In the genomic region with DNA sequence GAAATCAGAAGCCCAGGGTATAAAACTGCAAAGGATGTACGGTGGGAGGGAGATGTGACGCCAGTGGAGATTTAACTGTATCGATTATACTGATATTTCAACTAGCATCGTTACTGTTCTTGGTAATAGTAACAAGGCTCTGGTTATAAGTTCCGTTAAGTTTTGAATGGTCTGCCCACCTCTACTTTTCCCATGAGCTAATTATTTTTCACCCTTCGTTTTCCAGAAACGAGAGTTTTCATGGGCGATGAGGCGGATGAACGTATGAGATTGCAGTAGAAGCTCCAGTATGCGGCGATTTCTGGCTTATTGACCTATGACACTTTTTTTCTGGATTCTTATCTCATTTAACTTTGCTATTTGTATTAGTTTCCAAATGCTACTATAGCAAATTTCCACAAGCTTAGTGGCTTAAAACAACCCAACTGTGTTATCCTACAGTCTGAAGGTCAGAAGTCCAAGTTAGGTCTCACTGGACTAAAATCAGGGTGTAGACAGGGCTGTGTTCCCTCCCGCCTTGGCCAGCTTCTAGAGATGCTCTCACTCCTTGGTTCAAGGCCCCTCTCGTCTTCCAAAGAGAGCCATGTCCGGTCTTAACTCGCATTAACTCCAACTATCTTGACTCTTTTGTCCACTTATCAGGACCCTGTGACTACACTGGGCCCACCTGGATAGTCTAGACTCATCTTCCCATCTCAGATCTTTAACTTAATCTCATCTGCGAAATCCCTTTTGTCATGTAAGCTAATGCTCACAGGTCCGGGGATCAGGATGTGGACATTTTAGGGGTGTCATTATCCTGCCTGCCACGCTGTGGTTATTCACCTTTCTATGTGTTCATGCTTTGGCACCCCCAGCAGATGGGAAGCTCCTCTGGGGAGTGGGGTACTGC, we compare ENCODE assay signal across 20 cellular contexts.
DNase-seq lines count a peak whose midpoint lies in the region; ATAC-seq, FAIRE-seq and TF ChIP-seq lines count a peak whose summit lies in the region.
"Had no signal": no experiment of that assay in that cellular context is flagged by ENCODE, and none has a peak within 500 bp of the region (broad histone marks: within the 10 kb centered on the region; RNA-seq: fewer than 3 reads in every experiment).

No MANE protein-coding gene starts in this region.

- BruUV-seq in HepG2 (replicated peaks; lab: Mats Ljungman, UMichigan) = no TSS peak

- WGBS in heart left ventricle, 4 donors = 96 to 97% (median 96%) methylated on average over 19 of the region's 19 CpGs
- WGBS in HepG2 (ENCODE audit: low lambda C conversion rate) = 89% methylated on average over 19 of the region's 19 CpGs
- 93 to 96% methylated on average over 19 of the region's 19 CpGs for WGBS in tibial nerve, 2 donors

- no peak for FAIRE-seq in HepG2 (lab: Jason Lieb, UNC)
- FAIRE-seq: RCC 7860 had no signal

- no peaks in the 10 kb centered on the region for H3K9me3 ChIP-seq in right atrium auricular region
- no peaks in the 10 kb centered on the region for H3K9me3 ChIP-seq in heart left ventricle
- no peaks in the 10 kb centered on the region for H3K9me3 ChIP-seq in HepG2 (ENCODE audit: low read length)
- H3K9me3 ChIP-seq in tibial nerve = no peaks in the 10 kb centered on the region

- no peak overlapping the region for H3K4me2 ChIP-seq in HepG2 (ENCODE audit: low read depth, low read length)

- ATAC-seq in heart left ventricle (no peak), HepG2 (no peak), GM18498 (IDR thresholded peaks at IDR 0.05; ENCODE audit: unreplicated experiment) (no peak)
- ATAC-seq: Right ventricle myocardium inferior had no signal

- no peak for TF ChIP-seq RAD21 in HepG2 (CRISPR knock-in tag; IDR thresholded peaks at IDR 0.05)

- POLR2A ChIA-PET in HepG2 (lab: Yijun Ruan, JAX) = interaction anchor here (1.1 kb wide), 1 partner anchor 185 kb away, joined by 3 read pairs; no protein-coding TSS in a partner anchor

- no peak for TF ChIP-seq CTCF in right atrium auricular region (IDR thresholded peaks at IDR 0.05)
- no peak for TF ChIP-seq CTCF in heart left ventricle (IDR thresholded peaks at IDR 0.05)
- no peak for TF ChIP-seq CTCF in HepG2 (CRISPR knock-in tag; IDR thresholded peaks at IDR 0.05)
- no peak for TF ChIP-seq CTCF in tibial nerve (IDR thresholded peaks at IDR 0.05)

- TF ChIP-seq POLR2A in heart left ventricle (IDR thresholded peaks at IDR 0.05) = no peak
- peak; percentile 29 for TF ChIP-seq POLR2A in GM19193 (IDR thresholded peaks at IDR 0.05; ENCODE audit: extremely low read depth, insufficient read depth, insufficient read length)
- no peak for TF ChIP-seq POLR2A in HepG2 (IDR thresholded peaks at IDR 0.05; ENCODE audit: insufficient read depth in 1 of 2, low read depth in 2 of 2, low read length in 2 of 2)
- TF ChIP-seq POLR2A in tibial nerve (IDR thresholded peaks at IDR 0.05) = no peak

- in situ Hi-C loops in HepG2 (cut with HindIII; ENCODE audit: extremely low pct_ligation_motif_present, low pct_unique_long_range_greater_than_20kb) = no loop called here

- intact Hi-C loops in heart left ventricle (cut with DNase I) (no loop called here), HepG2 (cut with micrococcal nuclease; ENCODE audit: unreplicated experiment) (no loop called here)

- H3K36me3 ChIP-seq in right atrium auricular region (no peaks in the 10 kb centered on the region), heart left ventricle (no peaks in the 10 kb centered on the region), HepG2 (replicated peaks in 1 of 2; ENCODE audit: control insufficient read depth in 1 of 2, insufficient read depth in 2 of 2, low read length in 2 of 2) (no peaks in the 10 kb centered on the region), tibial nerve (no peaks in the 10 kb centered on the region)

- no peak overlapping the region for H3K4me3 ChIP-seq in right atrium auricular region
- H3K4me3 ChIP-seq in heart left ventricle = no peak overlapping the region
- H3K4me3 ChIP-seq in HepG2 (replicated peaks in 1 of 3; ENCODE audit: insufficient read depth in 1 of 3, low read depth in 2 of 3, low read length in 3 of 3) = no peak overlapping the region
- no peak overlapping the region for H3K4me3 ChIP-seq in tibial nerve

- peak in 1 of 2 experiments; percentile 46; a peak in 2 of 4 replicates for TF ChIP-seq EP300 in HepG2 (IDR thresholded peaks at IDR 0.05; ENCODE audit: low read depth in 2 of 2, low read length in 2 of 2)
- TF ChIP-seq EP300 in HepG2 (CRISPR knock-in tag; IDR thresholded peaks at IDR 0.05; ENCODE audit: borderline replicate concordance) = no peak
- TF ChIP-seq EP300 in tibial nerve (IDR thresholded peaks at IDR 0.05) = no peak

- no peak overlapping the region for H3K9ac ChIP-seq in HepG2 (ENCODE audit: insufficient read depth, low read depth, low read length)

- CTCF ChIA-PET in HepG2 (lab: Yijun Ruan, JAX; ENCODE audit: low intra/inter-chr PET ratio, low total read pairs) = no interaction called here

- H3K79me2 ChIP-seq in HepG2 (ENCODE audit: insufficient read depth, low read length) = no peaks in the 10 kb centered on the region

- H2AFZ ChIP-seq in HepG2 (ENCODE audit: low read length) = no peak overlapping the region

- H3K27me3 ChIP-seq in right atrium auricular region (no peaks in the 10 kb centered on the region), heart left ventricle (no peaks in the 10 kb centered on the region), HepG2 (ENCODE audit: control insufficient read depth in 1 of 2, insufficient read depth in 2 of 2, low read length in 2 of 2) (no peaks in the 10 kb centered on the region), tibial nerve (no peaks in the 10 kb centered on the region)

- H3K27ac ChIP-seq in right atrium auricular region = no peak overlapping the region
- no peak overlapping the region for H3K27ac ChIP-seq in heart left ventricle
- peak overlapping the region; percentile 12 for H3K27ac ChIP-seq in HepG2 (ENCODE audit: extremely low read length, insufficient read depth, low read length)
- H3K27ac ChIP-seq in tibial nerve = no peak overlapping the region

- no peaks in the 10 kb centered on the region for H4K20me1 ChIP-seq in HepG2 (ENCODE audit: insufficient read depth, low read length)

- peak; percentile 54 for DNase-seq in right atrium auricular region (ENCODE audit: low spot score)
- DNase-seq in heart left ventricle = no peak
- DNase-seq in HepG2 (ENCODE audit: low spot score) = peak; percentile 41
- no peak for DNase-seq in medulla oblongata (ENCODE audit: extremely low spot score)
- DNase-seq in NCI-H526 treated with DMSO at 0.1 percent for 48 hours (lab: John Stamatoyannopoulos, UW) = no peak
- DNase-seq in tibial nerve (ENCODE audit: low spot score in 2 of 2) = no peak
- DNase-seq: 8988T; CD4-positive, CD25-positive, alpha-beta regulatory T cell; COR-L47; DMS153; GF-D8; KG1; NCI-H1436; NCI-H2029; NCI-H2171; NCI-H526 had no signal

- H3K4me1 ChIP-seq in right atrium auricular region = peaks cover 0 to 42% of the 10 kb centered on the region in 2 donors
- H3K4me1 ChIP-seq in heart left ventricle = peaks cover 5 to 67% (median 36%) of the 10 kb centered on the region in 12 donors
- H3K4me1 ChIP-seq in HepG2 (ENCODE audit: insufficient read depth, low read length) = peaks cover 81% of the 10 kb centered on the region
- peaks cover 0 to 36% (median 14%) of the 10 kb centered on the region in 4 donors for H3K4me1 ChIP-seq in tibial nerve

TF ChIP-seq in HepG2, 621 proteins besides CTCF, POLR2A, EP300 and RAD21 (continues in another document):
- peak; percentile 63; the same call in 1 of the 2 replicates for TF ChIP-seq HNF4G (IDR thresholded peaks at IDR 0.05; ENCODE audit: borderline replicate concordance, low read depth, low read length)
- TF ChIP-seq HNF4G (CRISPR knock-in tag; IDR thresholded peaks at IDR 0.05; ENCODE audit: borderline replicate concordance, low read depth) = no peak
- TF ChIP-seq JUNB (CRISPR knock-in tag; IDR thresholded peaks at IDR 0.05; ENCODE audit: borderline replicate concordance) = no peak
- TF ChIP-seq, protein P1, sequence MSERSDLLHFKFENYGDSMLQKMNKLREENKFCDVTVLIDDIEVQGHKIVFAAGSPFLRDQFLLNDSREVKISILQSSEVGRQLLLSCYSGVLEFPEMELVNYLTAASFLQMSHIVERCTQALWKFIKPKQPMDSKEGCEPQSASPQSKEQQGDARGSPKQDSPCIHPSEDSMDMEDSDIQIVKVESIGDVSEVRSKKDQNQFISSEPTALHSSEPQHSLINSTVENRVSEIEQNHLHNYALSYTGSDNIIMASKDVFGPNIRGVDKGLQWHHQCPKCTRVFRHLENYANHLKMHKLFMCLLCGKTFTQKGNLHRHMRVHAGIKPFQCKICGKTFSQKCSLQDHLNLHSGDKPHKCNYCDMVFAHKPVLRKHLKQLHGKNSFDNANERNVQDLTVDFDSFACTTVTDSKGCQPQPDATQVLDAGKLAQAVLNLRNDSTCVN (CRISPR knock-in tag; IDR thresholded peaks at IDR 0.05; ENCODE audit: borderline replicate concordance) = no peak
- no peak for TF ChIP-seq ZKSCAN5 (CRISPR knock-in tag; IDR thresholded peaks at IDR 0.05)
- TF ChIP-seq ZSCAN20 (CRISPR knock-in tag; IDR thresholded peaks at IDR 0.05; ENCODE audit: borderline replicate concordance) = peak; percentile 95; the same call in 1 of the 2 replicates
- TF ChIP-seq ZBTB3 (CRISPR knock-in tag; IDR thresholded peaks at IDR 0.05; ENCODE audit: borderline replicate concordance, low read depth) = no peak
- no peak for TF ChIP-seq ZNF788 (CRISPR knock-in tag; IDR thresholded peaks at IDR 0.05; ENCODE audit: borderline replicate concordance)
- TF ChIP-seq ZMYM3 (CRISPR knock-in tag; IDR thresholded peaks at IDR 0.05) = no peak
- 0 out of 2 replicates have a peak, but pooled peaks have one; percentile 23 for TF ChIP-seq GFI1 (CRISPR knock-in tag; IDR thresholded peaks at IDR 0.05; ENCODE audit: borderline replicate concordance)
- no peak for TF ChIP-seq TAF1 (CRISPR knock-in tag; IDR thresholded peaks at IDR 0.05)
- no peak for TF ChIP-seq BRF2 (CRISPR knock-in tag; IDR thresholded peaks at IDR 0.05)
- no peak for TF ChIP-seq ATM (IDR thresholded peaks at IDR 0.05; ENCODE audit: borderline replicate concordance)
- TF ChIP-seq PRPF4 (IDR thresholded peaks at IDR 0.05; ENCODE audit: low read depth, low read length, poor library complexity, severe bottlenecking) = peak; percentile 77
- TF ChIP-seq ZMYM4 (CRISPR knock-in tag; IDR thresholded peaks at IDR 0.05) = 0 out of 2 replicates have a peak, but pooled peaks have one; percentile 18

Comparison
In these comparisons a context has a peak if more than half of its experiments do, and no peak if none do; other contexts are left out.
1. DNase-seq: peak in right atrium auricular region (single experiment) and HepG2 (single experiment); none in heart left ventricle (0 of 5), medulla oblongata (single experiment), NCI-H526 treated with DMSO at 0.1 percent for 48 hours (single experiment) and tibial nerve (0 of 2).